ENCODE assay signal across 13 cellular contexts in the genomic region with DNA sequence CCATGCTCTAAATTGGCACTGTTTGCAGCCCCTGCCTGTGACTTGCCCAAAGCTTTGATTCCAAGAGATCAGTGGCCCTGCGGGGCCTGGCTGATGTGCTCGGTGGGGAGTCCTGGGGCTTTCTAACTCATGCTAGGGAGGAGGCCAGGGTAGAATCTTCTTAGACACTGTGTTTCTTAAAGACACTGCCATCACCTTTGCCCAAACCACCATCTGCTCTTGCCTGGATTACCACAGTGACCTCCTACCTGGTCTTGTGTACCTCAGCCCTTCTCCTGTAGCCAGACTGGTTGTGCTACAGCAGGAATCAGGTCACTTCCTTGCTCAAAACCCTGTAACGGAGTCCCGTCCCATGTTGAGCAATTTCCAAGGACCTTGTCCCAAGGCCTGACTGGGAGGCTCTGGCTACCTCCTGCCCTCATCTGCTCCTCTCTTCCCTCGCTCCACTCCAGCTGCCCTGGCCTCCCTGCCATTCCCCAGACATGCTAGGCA.
DNase-seq lines count a peak whose midpoint lies in the region; ATAC-seq and TF ChIP-seq lines count a peak whose summit lies in the region.
"Had no signal": no experiment of that assay in that cellular context is flagged by ENCODE, and none has a peak within 500 bp of the region (broad histone marks: within the 10 kb centered on the region; RNA-seq: fewer than 3 reads in every experiment).

No MANE protein-coding gene starts in this region.

- ATAC-seq in GM21390 (IDR thresholded peaks at IDR 0.05; ENCODE audit: unreplicated experiment) (no peak), HG03280 (IDR thresholded peaks at IDR 0.05; ENCODE audit: unreplicated experiment) (no peak)

- H3K4me3 ChIP-seq in MG63 = no peak overlapping the region
- no peak overlapping the region for H3K4me3 ChIP-seq in sigmoid colon
- H3K4me3 ChIP-seq: esophagus muscularis mucosa, skin epidermis had no signal

- H3K4me1 ChIP-seq in sigmoid colon = peaks cover 0 to 28% (median 21%) of the 10 kb centered on the region in 4 donors

- H3K36me3 Mint-ChIP-seq in CD14-positive monocyte = peaks cover 48 to 62% of the 10 kb centered on the region in 2 donors
- H3K36me3 Mint-ChIP-seq in glutamatergic neuron (ENCODE audit: unreplicated experiment) = no peaks in the 10 kb centered on the region
- peaks cover 3% of the 10 kb centered on the region for H3K36me3 Mint-ChIP-seq in osteocyte (ENCODE audit: unreplicated experiment)

- H3K9me3 ChIP-seq in MG63 (no peaks in the 10 kb centered on the region), sigmoid colon (no peaks in the 10 kb centered on the region)
- H3K9me3 ChIP-seq: esophagus muscularis mucosa had no signal

- no peak for TF ChIP-seq POLR2A in sigmoid colon (IDR thresholded peaks at IDR 0.05)

- H3K4me3 Mint-ChIP-seq in CD14-positive monocyte (peak overlapping the region in 1 of 2 donors; percentile 44), glutamatergic neuron (ENCODE audit: unreplicated experiment) (peak overlapping the region; percentile 68), osteocyte (ENCODE audit: unreplicated experiment) (no peak overlapping the region)
- H3K4me3 Mint-ChIP-seq: activated T-cell treated with anti-CD3 and anti-CD28 coated beads, Interleukin-2, amount 50 U/mL, for 24 hours had no signal

- intact Hi-C loops in CD14-positive monocyte (cut with micrococcal nuclease) (no loop called here), sigmoid colon (cut with DNase I) (no loop called here)

- WGBS in sigmoid colon, 2 donors = 45 to 67% methylated on average over 5 of the region's 5 CpGs

- no peak for DNase-seq in CD14-positive monocyte (ENCODE audit: low spot score)
- peak; percentile 15 for DNase-seq in MG63
- no peak for DNase-seq in glutamatergic neuron
- no peak for DNase-seq in osteocyte (ENCODE audit: extremely low spot score, unreplicated experiment)
- DNase-seq in sigmoid colon = no peak
- DNase-seq in NCI-H1417 (lab: John Stamatoyannopoulos, UW) = no peak
- DNase-seq: activated T-cell treated with anti-CD3 and anti-CD28 coated beads, Interleukin-2, amount 50 U/mL, for 24 hours; AML-193 had no signal

- TF ChIP-seq CTCF in CD14-positive monocyte (IDR thresholded peaks at IDR 0.05) = no peak
- TF ChIP-seq CTCF in glutamatergic neuron (IDR thresholded peaks at IDR 0.05; ENCODE audit: partially characterized antibody, unreplicated experiment) = no peak
- no peak for TF ChIP-seq CTCF in osteocyte (IDR thresholded peaks at IDR 0.05)
- TF ChIP-seq CTCF in sigmoid colon (IDR thresholded peaks at IDR 0.05) = no peak

- no peak for TF ChIP-seq EP300 in sigmoid colon (IDR thresholded peaks at IDR 0.05)

- no peaks in the 10 kb centered on the region for H3K9me3 Mint-ChIP-seq in CD14-positive monocyte
- H3K9me3 Mint-ChIP-seq in glutamatergic neuron (ENCODE audit: unreplicated experiment) = peaks cover 1% of the 10 kb centered on the region
- no peaks in the 10 kb centered on the region for H3K9me3 Mint-ChIP-seq in osteocyte (ENCODE audit: unreplicated experiment)
- H3K9me3 Mint-ChIP-seq: activated T-cell treated with anti-CD3 and anti-CD28 coated beads, Interleukin-2, amount 50 U/mL, for 24 hours had no signal

- H3K27me3 Mint-ChIP-seq in CD14-positive monocyte (ENCODE audit: low read depth in 3 of 3) (peaks cover 0 to 2% (median 0%) of the 10 kb centered on the region in 3 donors), glutamatergic neuron (ENCODE audit: unreplicated experiment) (no peaks in the 10 kb centered on the region), osteocyte (ENCODE audit: unreplicated experiment) (no peaks in the 10 kb centered on the region)
- H3K27me3 Mint-ChIP-seq: activated T-cell treated with anti-CD3 and anti-CD28 coated beads, Interleukin-2, amount 50 U/mL, for 24 hours had no signal

- H3K4me1 Mint-ChIP-seq in CD14-positive monocyte (peaks cover 12% of the 10 kb centered on the region), glutamatergic neuron (ENCODE audit: low read depth, unreplicated experiment) (peaks cover 28% of the 10 kb centered on the region), osteocyte (ENCODE audit: unreplicated experiment) (peaks cover 48% of the 10 kb centered on the region)

- H3K27ac Mint-ChIP-seq in CD14-positive monocyte (peak overlapping the region in 6 of 7 donors; percentile 36 to 88 (median 64)), glutamatergic neuron (ENCODE audit: unreplicated experiment) (peak overlapping the region; percentile 43), osteocyte (ENCODE audit: unreplicated experiment) (peak overlapping the region; percentile 68)
- H3K27ac Mint-ChIP-seq: activated T-cell treated with anti-CD3 and anti-CD28 coated beads, Interleukin-2, amount 50 U/mL, for 24 hours had no signal

- H3K36me3 ChIP-seq in MG63 (no peaks in the 10 kb centered on the region), sigmoid colon (no peaks in the 10 kb centered on the region)
- H3K36me3 ChIP-seq: brain microvascular endothelial cell had no signal

- no peak overlapping the region for H3K27ac ChIP-seq in sigmoid colon
- H3K27ac ChIP-seq: brain microvascular endothelial cell, esophagus muscularis mucosa had no signal

- no peaks in the 10 kb centered on the region for H3K27me3 ChIP-seq in MG63
- no peaks in the 10 kb centered on the region for H3K27me3 ChIP-seq in sigmoid colon
- H3K27me3 ChIP-seq: brain microvascular endothelial cell, esophagus muscularis mucosa had no signal
